Comparison of ENCODE assay signal across 14 cellular contexts in genomic region chr4:89681219-89681618, GRCh38.
DNase-seq lines count a peak whose midpoint lies in the region; ATAC-seq and TF ChIP-seq lines count a peak whose summit lies in the region.
"Had no signal": no experiment of that assay in that cellular context is flagged by ENCODE, and none has a peak within 500 bp of the region (broad histone marks: within the 10 kb centered on the region; RNA-seq: fewer than 3 reads in every experiment).

No MANE protein-coding gene starts in this region.

- no peak overlapping the region for H2BK120ac ChIP-seq in mesendoderm (ENCODE audit: low read depth, low read length)

- DNase-seq in GM23338 (ENCODE audit: low spot score): peak; percentile 78
- peak; percentile 40 for DNase-seq in NCI-H2196 (lab: John Stamatoyannopoulos, UW; ENCODE audit: unreplicated experiment)
- peak; percentile 10 for DNase-seq in choroid plexus epithelial cell (ENCODE audit: low read depth)
- DNase-seq in mesendoderm: peak; percentile 69
- no peak for DNase-seq in Kasumi-1 (lab: John Stamatoyannopoulos, UW)
- no peak for DNase-seq in stimulated activated naive CD4-positive, alpha-beta T cell treated with Interleukin-2 at 50 U/mL for 16 hours (lab: John Stamatoyannopoulos, UW)
- DNase-seq: activated T-cell treated with anti-CD3 and anti-CD28 coated beads, Interleukin-2, amount 50 U/mL, for 72 hours; HFFc6; lower lobe of right lung; MV-4-11; psoas muscle had no signal

- no peaks in the 10 kb centered on the region for H3F3A ChIP-seq in GM23338 (replicated peaks; ENCODE audit: low read depth)

- H4K5ac ChIP-seq in mesendoderm (ENCODE audit: low read length): no peak overlapping the region

- H3K27me3 ChIP-seq in GM23338 (ENCODE audit: insufficient read depth) (no peaks in the 10 kb centered on the region), mesendoderm (ENCODE audit: insufficient read depth, low read length, poor library complexity) (no peaks in the 10 kb centered on the region)
- H3K27me3 ChIP-seq: BLaER1 treated with 17β-estradiol and CSF1 and Interleukin-3, amounts not matched to agents 10 nM and 100 nM had no signal

- peaks cover 13% of the 10 kb centered on the region; the same call in 1 of the 2 replicates for H3K36me3 ChIP-seq in GM23338 (ENCODE audit: insufficient read depth)
- H3K36me3 ChIP-seq in mesendoderm (ENCODE audit: control insufficient read depth, insufficient read depth, low read length): no peaks in the 10 kb centered on the region
- H3K36me3 ChIP-seq: BLaER1 treated with 17β-estradiol and CSF1 and Interleukin-3, amounts not matched to agents 10 nM and 100 nM; lower lobe of right lung had no signal

- peaks cover 26% of the 10 kb centered on the region for H3K9me3 Mint-ChIP-seq in GM23338

- no peaks in the 10 kb centered on the region for H4K20me1 ChIP-seq in GM23338 (replicated peaks; ENCODE audit: insufficient read depth)
- H4K20me1 ChIP-seq: BLaER1 treated with 17β-estradiol and CSF1 and Interleukin-3, amounts not matched to agents 10 nM and 100 nM had no signal

- peaks cover 37% of the 10 kb centered on the region for H3K79me2 ChIP-seq in GM23338 (replicated peaks; ENCODE audit: insufficient read depth)
- H3K79me2 ChIP-seq in mesendoderm (ENCODE audit: control insufficient read depth, insufficient read depth, low read length): no peaks in the 10 kb centered on the region

- H3K9me2 ChIP-seq in GM23338 (ENCODE audit: insufficient read depth): no peaks in the 10 kb centered on the region

- WGBS in mesendoderm (ENCODE audit: extremely low coverage, insufficient coverage, low lambda C conversion rate): no CpG with 5 or more reads among the region's 8 CpGs

- H3K4me3 ChIP-seq in GM23338 (peak overlapping the region; percentile 61), choroid plexus epithelial cell (ENCODE audit: low read depth, low read length) (no peak overlapping the region), mesendoderm (ENCODE audit: low read length) (no peak overlapping the region)
- H3K4me3 ChIP-seq: BLaER1 treated with 17β-estradiol and CSF1 and Interleukin-3, amounts not matched to agents 10 nM and 100 nM; lower lobe of right lung; psoas muscle had no signal

- no peaks in the 10 kb centered on the region for H3K79me1 ChIP-seq in mesendoderm (ENCODE audit: low read length)

- no peak overlapping the region for H4K8ac ChIP-seq in mesendoderm (ENCODE audit: low read depth, low read length)

- H2AFZ ChIP-seq in GM23338: no peak overlapping the region

- ATAC-seq in GM23338 (peak; percentile 99), HG02973 (IDR thresholded peaks at IDR 0.05; ENCODE audit: unreplicated experiment) (no peak), HG02884 (IDR thresholded peaks at IDR 0.05; ENCODE audit: unreplicated experiment) (no peak)
- ATAC-seq: activated T-cell treated with anti-CD3 and anti-CD28 coated beads, Interleukin-2, amount 50 U/mL, for 72 hours; psoas muscle had no signal

- H2BK15ac ChIP-seq in mesendoderm (replicated peaks; ENCODE audit: low read depth): no peak overlapping the region

- TF ChIP-seq CTCF in GM23338 (conservative IDR thresholded peaks at IDR 0.05; ENCODE audit: low read depth in 2 of 2): no peak
- no peak for TF ChIP-seq CTCF in choroid plexus epithelial cell (conservative IDR thresholded peaks at IDR 0.05; ENCODE audit: low read depth, low read length)

- H3K4me2 ChIP-seq in GM23338: peak overlapping the region; percentile 82
- H3K4me2 ChIP-seq in mesendoderm (ENCODE audit: low read length): no peak overlapping the region
- H3K4me2 ChIP-seq: BLaER1 treated with 17β-estradiol and CSF1 and Interleukin-3, amounts not matched to agents 10 nM and 100 nM had no signal

- no peak overlapping the region for H2AK5ac ChIP-seq in mesendoderm (ENCODE audit: low read length)

- no peak overlapping the region for H3K4ac ChIP-seq in mesendoderm (ENCODE audit: low read depth, low read length)

- peak overlapping the region; percentile 89 for H3K27ac Mint-ChIP-seq in GM23338
- H3K27ac Mint-ChIP-seq: activated T-cell treated with anti-CD3 and anti-CD28 coated beads, Interleukin-2, amount 50 U/mL, for 72 hours; HFFc6 had no signal

- H3K27me3 Mint-ChIP-seq in GM23338 (ENCODE audit: insufficient read depth, low read depth, poor library complexity): no peaks in the 10 kb centered on the region

- H3K18ac ChIP-seq in mesendoderm (ENCODE audit: low read length): peak overlapping the region; percentile 30

- H3K36me3 Mint-ChIP-seq in GM23338 (ENCODE audit: low read depth): peaks cover 29% of the 10 kb centered on the region

- H3K9ac ChIP-seq in mesendoderm (ENCODE audit: low read length): peak overlapping the region; percentile 6
- H3K9ac ChIP-seq: BLaER1 treated with 17β-estradiol and CSF1 and Interleukin-3, amounts not matched to agents 10 nM and 100 nM had no signal

- peak overlapping the region; percentile 40 for H3K56ac ChIP-seq in mesendoderm (ENCODE audit: low read length)

- peak overlapping the region; percentile 82 for H3K27ac ChIP-seq in GM23338 (ENCODE audit: low read depth)
- peak overlapping the region; percentile 48 for H3K27ac ChIP-seq in mesendoderm (ENCODE audit: low read depth, low read length)
- H3K27ac ChIP-seq: BLaER1 treated with 17β-estradiol and CSF1 and Interleukin-3, amounts not matched to agents 10 nM and 100 nM; lower lobe of right lung; psoas muscle had no signal

- no peak overlapping the region for H2BK5ac ChIP-seq in mesendoderm (ENCODE audit: low read length)

- peaks cover 14% of the 10 kb centered on the region; the same call in 2 of the 3 replicates for H3K4me1 Mint-ChIP-seq in GM23338

- H3K23ac ChIP-seq in mesendoderm (ENCODE audit: low read length): no peak overlapping the region

- no peaks in the 10 kb centered on the region; the same call in 1 of the 2 replicates for H3K4me1 ChIP-seq in GM23338 (ENCODE audit: insufficient read depth)
- H3K4me1 ChIP-seq in mesendoderm (ENCODE audit: control insufficient read depth, low read depth, low read length): no peaks in the 10 kb centered on the region
- H3K4me1 ChIP-seq: BLaER1 treated with 17β-estradiol and CSF1 and Interleukin-3, amounts not matched to agents 10 nM and 100 nM; lower lobe of right lung; psoas muscle had no signal

- H3K4me3 Mint-ChIP-seq in GM23338: peak overlapping the region; percentile 72
- H3K4me3 Mint-ChIP-seq: activated T-cell treated with anti-CD3 and anti-CD28 coated beads, Interleukin-2, amount 50 U/mL, for 72 hours; HFFc6 had no signal

TF ChIP-seq in GM23338, 12 proteins besides CTCF, POLR2A, EP300 and RAD21 (continues in another document):
- TF ChIP-seq ZNF462 (CRISPR knock-in tag; IDR thresholded peaks at IDR 0.05) (0 out of 2 replicates have a peak, but pooled peaks have one; percentile 12), NANOG (IDR thresholded peaks at IDR 0.05; ENCODE audit: borderline replicate concordance) (0 out of 2 replicates have a peak, but pooled peaks have one; percentile 9)

Comparison
In these comparisons a context has a peak if more than half of its experiments do, and no peak if none do; other contexts are left out.
1. DNase-seq: peak in GM23338 (single experiment), NCI-H2196 (single experiment), choroid plexus epithelial cell (single experiment) and mesendoderm (single experiment); none in Kasumi-1 (0 of 2) and stimulated activated naive CD4-positive, alpha-beta T cell treated with Interleukin-2 at 50 U/mL for 16 hours (single experiment).